Comparison of ENCODE assay signal across 14 cellular contexts in genomic region chr10:34696423-34696822, GRCh38.
A peak's percentile ranks its signal among the peaks of the same experiment; 100 is the strongest.
DNase-seq lines count a peak whose midpoint lies in the region; ATAC-seq, FAIRE-seq and TF ChIP-seq lines count a peak whose summit lies in the region.
"Had no signal": no experiment of that assay in that cellular context is flagged by ENCODE, and none has a peak within 500 bp of the region (broad histone marks: within the 10 kb centered on the region; RNA-seq: fewer than 3 reads in every experiment).

No MANE protein-coding gene starts in this region.

- peak; percentile 61 to 72 for ATAC-seq in activated CD4-positive, CD25-positive, alpha-beta regulatory T cell treated with anti-CD3 and anti-CD28 coated beads, Interleukin-2, amount 50 U/mL, for 24 hours
- ATAC-seq in stimulated activated memory B cell treated with anti-CD40 and anti-IgM and Interleukin-4, amounts not matched to agents 10 μg/mL and 1 μg/mL and 100 μg/mL, for 72 hours, result no peak
- no peak for ATAC-seq in HG03571 (IDR thresholded peaks at IDR 0.05; ENCODE audit: unreplicated experiment)

- H3K4me2 ChIP-seq in fibroblast of lung (ENCODE audit: extremely low read depth, insufficient read depth, low read length), result no peak overlapping the region

- H3K27ac ChIP-seq in fibroblast of lung (ENCODE audit: insufficient read depth, low read length), result no peak overlapping the region
- H3K27ac ChIP-seq: SK-N-MC, tibial artery had no signal

- no peaks in the 10 kb centered on the region for H3K4me1 Mint-ChIP-seq in stimulated activated memory B cell treated with anti-CD40 and anti-IgM and Interleukin-4, amounts not matched to agents 10 μg/mL and 1 μg/mL and 100 μg/mL, for 72 hours
- H3K4me1 Mint-ChIP-seq: natural killer cell had no signal

- H3K4me3 Mint-ChIP-seq in stimulated activated memory B cell treated with anti-CD40 and anti-IgM and Interleukin-4, amounts not matched to agents 10 μg/mL and 1 μg/mL and 100 μg/mL, for 72 hours, result no peak overlapping the region
- H3K4me3 Mint-ChIP-seq: activated CD4-positive, alpha-beta memory T cell treated with anti-CD3 and anti-CD28 coated beads for 36 hours; natural killer cell had no signal

- no peaks in the 10 kb centered on the region for H3K27me3 ChIP-seq in fibroblast of lung (ENCODE audit: control insufficient read depth, insufficient read depth, low read length)
- H3K27me3 ChIP-seq: tibial artery had no signal

- H3K27me3 Mint-ChIP-seq in stimulated activated memory B cell treated with anti-CD40 and anti-IgM and Interleukin-4, amounts not matched to agents 10 μg/mL and 1 μg/mL and 100 μg/mL, for 72 hours, result no peaks in the 10 kb centered on the region

- TF ChIP-seq CTCF in fibroblast of lung (conservative IDR thresholded peaks at IDR 0.05 in 1 of 2, IDR thresholded peaks at IDR 0.05 in 1 of 2; ENCODE audit: low read depth in 1 of 2, low read length in 2 of 2), result no peak

- H3K4me3 ChIP-seq in fibroblast of lung (replicated peaks in 1 of 4; ENCODE audit: control extremely low read depth in 1 of 4, insufficient read depth in 1 of 4, low read depth in 3 of 4, low read length in 4 of 4) (no peak overlapping the region), skeletal muscle cell (ENCODE audit: low read depth, low read length) (no peak overlapping the region)
- H3K4me3 ChIP-seq: SK-N-MC, tibial artery had no signal

- no peaks in the 10 kb centered on the region for H3K36me3 ChIP-seq in fibroblast of lung (ENCODE audit: control insufficient read depth, insufficient read depth, low read length)
- H3K36me3 ChIP-seq: tibial artery had no signal

- H3K36me3 Mint-ChIP-seq in stimulated activated memory B cell treated with anti-CD40 and anti-IgM and Interleukin-4, amounts not matched to agents 10 μg/mL and 1 μg/mL and 100 μg/mL, for 72 hours, result no peaks in the 10 kb centered on the region
- H3K36me3 Mint-ChIP-seq: activated CD4-positive, alpha-beta memory T cell treated with anti-CD3 and anti-CD28 coated beads for 36 hours; natural killer cell had no signal

- FAIRE-seq in RCC 7860 (lab: Jason Lieb, UNC), result peak; percentile 91

- H2AFZ ChIP-seq in fibroblast of lung (ENCODE audit: low read length), result no peak overlapping the region

- no peak overlapping the region for H3K27ac Mint-ChIP-seq in stimulated activated memory B cell treated with anti-CD40 and anti-IgM and Interleukin-4, amounts not matched to agents 10 μg/mL and 1 μg/mL and 100 μg/mL, for 72 hours
- H3K27ac Mint-ChIP-seq: activated CD4-positive, alpha-beta memory T cell treated with anti-CD3 and anti-CD28 coated beads for 36 hours; natural killer cell had no signal

- H3K79me2 ChIP-seq in fibroblast of lung (ENCODE audit: control insufficient read depth, insufficient read depth, low read length), result peaks cover 2% of the 10 kb centered on the region

- DNase-seq in activated CD4-positive, CD25-positive, alpha-beta regulatory T cell (lab: John Stamatoyannopoulos, UW), result no peak
- peak; percentile 64 for DNase-seq in RCC 7860 (ENCODE audit: low spot score)
- peak; percentile 70 to 85 for DNase-seq in fibroblast of lung (ENCODE audit: low read depth in 2 of 2)
- peak; percentile 40 for DNase-seq in skeletal muscle cell (ENCODE audit: low read depth)
- no peak for DNase-seq in SIG-M5 (lab: John Stamatoyannopoulos, UW)
- DNase-seq: 8988T; activated CD4-positive, alpha-beta memory T cell treated with anti-CD3 and anti-CD28 coated beads for 36 hours; GF-D8; natural killer cell; tibial artery had no signal

- peaks cover 4% of the 10 kb centered on the region for H3K9me3 Mint-ChIP-seq in stimulated activated memory B cell treated with anti-CD40 and anti-IgM and Interleukin-4, amounts not matched to agents 10 μg/mL and 1 μg/mL and 100 μg/mL, for 72 hours
- H3K9me3 Mint-ChIP-seq: activated CD4-positive, alpha-beta memory T cell treated with anti-CD3 and anti-CD28 coated beads for 36 hours; natural killer cell had no signal

- no peaks in the 10 kb centered on the region for H4K20me1 ChIP-seq in fibroblast of lung (ENCODE audit: control insufficient read depth, extremely low read depth, insufficient read depth, low read length)

- H3K4me1 ChIP-seq in fibroblast of lung (ENCODE audit: control insufficient read depth, extremely low read depth, insufficient read depth, low read length), result peaks cover 14% of the 10 kb centered on the region

- H3K9ac ChIP-seq in fibroblast of lung (ENCODE audit: insufficient read depth, low read length), result no peak overlapping the region

- no peaks in the 10 kb centered on the region for H3K9me3 ChIP-seq in fibroblast of lung (ENCODE audit: control insufficient read depth, insufficient read depth, low read depth, low read length)
- H3K9me3 ChIP-seq: tibial artery had no signal

Comparison
In these comparisons a context has a peak if more than half of its experiments do, and no peak if none do; other contexts are left out.
1. ATAC-seq: peak in activated CD4-positive, CD25-positive, alpha-beta regulatory T cell treated with anti-CD3 and anti-CD28 coated beads, Interleukin-2, amount 50 U/mL, for 24 hours (2 of 2); none in stimulated activated memory B cell treated with anti-CD40 and anti-IgM and Interleukin-4, amounts not matched to agents 10 μg/mL and 1 μg/mL and 100 μg/mL, for 72 hours (single experiment) and HG03571 (single experiment).
2. DNase-seq: peak in RCC 7860 (single experiment), fibroblast of lung (2 of 2) and skeletal muscle cell (single experiment); none in activated CD4-positive, CD25-positive, alpha-beta regulatory T cell (0 of 4) and SIG-M5 (single experiment).